Comparison of ENCODE assay signal across 22 cellular contexts in the genomic region with DNA sequence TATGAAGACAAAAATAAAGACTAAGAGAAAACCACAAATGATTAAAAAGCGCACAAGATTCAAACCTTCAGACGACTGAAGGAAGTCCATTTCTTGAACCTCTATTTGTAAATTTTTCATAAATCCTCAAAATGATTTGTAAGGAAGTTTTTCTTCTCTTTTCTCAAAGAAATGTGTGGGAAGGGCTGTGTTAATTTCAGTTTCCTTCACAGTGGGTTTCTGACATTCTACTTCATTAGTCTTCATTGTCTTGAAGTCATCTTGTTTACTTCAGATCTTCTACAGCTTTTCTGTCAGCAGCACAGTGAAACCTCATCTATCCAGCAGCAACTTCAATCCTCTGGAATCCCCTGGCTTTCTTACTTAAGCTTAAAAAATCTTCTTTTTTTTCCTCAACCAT.
"Had no signal": no experiment of that assay in that cellular context is flagged by ENCODE, and none has a peak within 500 bp of the region (broad histone marks: within the 10 kb centered on the region; RNA-seq: fewer than 3 reads in every experiment).

No MANE protein-coding gene starts in this region.

- H3K9me3 Mint-ChIP-seq: stimulated activated effector memory CD8-positive, alpha-beta T cell treated with anti-CD3 and anti-CD28 coated beads, Interleukin-12 subunit alpha, Interleukin-12 subunit beta, amount 100 ng/mL, for 72 hours; stimulated activated naive CD8-positive, alpha-beta T cell treated with anti-CD3 and anti-CD28 coated beads, Interleukin-15, Interleukin-2, amounts not matched to agents 100 ng/mL and 50 ng/mL, for 24 hours had no signal

- H3K4me1 ChIP-seq: lower lobe of right lung, prostate gland, sigmoid colon, upper lobe of left lung had no signal

- H3K4me3 Mint-ChIP-seq: naive thymus-derived CD8-positive, alpha-beta T cell; nephron progenitor cell; stimulated activated effector memory CD8-positive, alpha-beta T cell treated with anti-CD3 and anti-CD28 coated beads, Interleukin-12 subunit alpha, Interleukin-12 subunit beta, amount 100 ng/mL, for 72 hours; stimulated activated naive CD8-positive, alpha-beta T cell treated with anti-CD3 and anti-CD28 coated beads, Interleukin-15, Interleukin-2, amounts not matched to agents 100 ng/mL and 50 ng/mL, for 24 hours had no signal

- DNase-seq: cortex of kidney; dorsolateral prefrontal cortex; effector CD4-positive, alpha-beta T cell; head of caudate nucleus; left ventricle myocardium superior; lower lobe of right lung; naive thymus-derived CD8-positive, alpha-beta T cell; nephron progenitor cell; nucleus accumbens; right cardiac atrium; sigmoid colon; stimulated activated CD4-positive, alpha-beta T cell treated with anti-CD3 and anti-CD28 coated beads, Interleukin-2, amount 100 ng/mL, for 24 hours; stimulated activated CD4-positive, alpha-beta T cell treated with anti-CD3 and anti-CD28 coated beads, Interleukin-4, amount 100 ng/mL, for 24 hours; upper lobe of left lung had no signal

- H3K36me3 Mint-ChIP-seq: stimulated activated effector memory CD8-positive, alpha-beta T cell treated with anti-CD3 and anti-CD28 coated beads, Interleukin-12 subunit alpha, Interleukin-12 subunit beta, amount 100 ng/mL, for 72 hours had no signal

- H3K4me3 ChIP-seq: dorsolateral prefrontal cortex, lower lobe of right lung, prostate gland, sigmoid colon, thoracic aorta, tibial nerve, upper lobe of left lung had no signal

- ATAC-seq: left ventricle myocardium superior; lower lobe of right lung; naive thymus-derived CD8-positive, alpha-beta T cell; right cardiac atrium; stimulated activated effector memory CD8-positive, alpha-beta T cell treated with anti-CD3 and anti-CD28 coated beads, Interleukin-12 subunit alpha, Interleukin-12 subunit beta, amount 100 ng/mL, for 72 hours had no signal

- H3K27ac ChIP-seq: dorsolateral prefrontal cortex, lower lobe of right lung, prostate gland, sigmoid colon, thoracic aorta, tibial nerve, upper lobe of left lung had no signal

- H3K9me3 ChIP-seq: lower lobe of right lung, prostate gland, sigmoid colon, thoracic aorta, upper lobe of left lung had no signal

- H3K27ac Mint-ChIP-seq: naive thymus-derived CD8-positive, alpha-beta T cell; nephron progenitor cell; stimulated activated effector memory CD8-positive, alpha-beta T cell treated with anti-CD3 and anti-CD28 coated beads, Interleukin-12 subunit alpha, Interleukin-12 subunit beta, amount 100 ng/mL, for 72 hours; stimulated activated naive CD8-positive, alpha-beta T cell treated with anti-CD3 and anti-CD28 coated beads, Interleukin-15, Interleukin-2, amounts not matched to agents 100 ng/mL and 50 ng/mL, for 24 hours had no signal

- H3K4me1 Mint-ChIP-seq: naive thymus-derived CD8-positive, alpha-beta T cell; nephron progenitor cell; stimulated activated effector memory CD8-positive, alpha-beta T cell treated with anti-CD3 and anti-CD28 coated beads, Interleukin-12 subunit alpha, Interleukin-12 subunit beta, amount 100 ng/mL, for 72 hours had no signal

- H3K36me3 ChIP-seq: lower lobe of right lung, prostate gland, sigmoid colon, thoracic aorta, tibial nerve, upper lobe of left lung had no signal

- H3K27me3 ChIP-seq: sigmoid colon, tibial nerve, upper lobe of left lung had no signal

- FAIRE-seq: frontal cortex, keratinocyte, urothelium cell line had no signal
